26 cellular contexts compared by ENCODE assay signal in the genomic region with DNA sequence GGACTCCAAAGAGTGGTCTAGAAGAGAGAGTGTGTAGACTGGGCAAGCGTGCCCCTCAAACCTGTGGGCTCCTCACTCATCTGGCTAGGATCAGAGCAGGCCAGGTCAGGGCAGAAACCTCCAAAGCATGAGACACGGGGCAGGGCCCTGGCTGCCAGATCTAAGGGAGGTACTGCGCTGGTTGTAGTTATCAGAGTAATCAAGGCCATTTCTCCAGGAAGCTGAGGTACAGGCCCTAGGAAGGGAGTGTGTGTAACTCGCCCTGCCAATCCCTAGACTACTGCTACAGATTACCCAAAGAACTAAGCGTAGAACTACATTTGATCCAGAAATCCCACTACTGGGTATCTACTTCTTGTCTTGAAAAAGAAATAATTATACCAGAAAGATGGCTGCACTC.
"Had no signal": no experiment of that assay in that cellular context is flagged by ENCODE, and none has a peak within 500 bp of the region (broad histone marks: within the 10 kb centered on the region; RNA-seq: fewer than 3 reads in every experiment).

No MANE protein-coding gene starts in this region.

- H3K9me3 ChIP-seq: ascending aorta, gastrocnemius medialis had no signal

- H3K27ac ChIP-seq: ascending aorta, brain microvascular endothelial cell, coronary artery, dorsolateral prefrontal cortex, foreskin keratinocyte, gastrocnemius medialis had no signal

- H3K4me3 ChIP-seq: ascending aorta, coronary artery, dorsolateral prefrontal cortex, gastrocnemius medialis had no signal

- H3K27me3 ChIP-seq: ascending aorta, brain microvascular endothelial cell, dorsolateral prefrontal cortex, foreskin keratinocyte, gastrocnemius medialis had no signal

- DNase-seq: activated CD4-positive, alpha-beta memory T cell treated with anti-CD3 and anti-CD28 coated beads for 36 hours; activated CD4-positive, alpha-beta T cell treated with anti-CD3 and anti-CD28 coated beads for 36 hours; activated CD4-positive, alpha-beta T cell treated with anti-CD3 and anti-CD28 coated beads, Interleukin-2, amount 10 ng/mL, durations not matched to agents 24 days and 14 days; activated CD4-positive, CD25-positive, alpha-beta regulatory T cell; activated CD4-positive, CD25-positive, alpha-beta regulatory T cell treated with anti-CD3 and anti-CD28 coated beads, Interleukin-2, amount 50 U/mL, for 72 hours; activated CD8-positive, alpha-beta memory T cell treated with anti-CD3 and anti-CD28 coated beads, Interleukin-2, amount 10 ng/mL, durations not matched to agents 7 days and 5 days; activated CD8-positive, alpha-beta memory T cell treated with anti-CD3 and anti-CD28 coated beads, Interleukin-2, amount 50 U/mL, for 4 hours; activated CD8-positive, alpha-beta T cell treated with anti-CD3 and anti-CD28 coated beads, Interleukin-2, amount 10 ng/mL, durations not matched to agents 7 days and 5 days; activated effector memory CD4-positive, alpha-beta T cell treated with anti-CD3 and anti-CD28 coated beads, Interleukin-2, amount 50 U/mL, for 16 hours; activated naive CD4-positive, alpha-beta T cell treated with anti-CD3 and anti-CD28 coated beads for 36 hours; activated naive CD8-positive, alpha-beta T cell treated with anti-CD3 and anti-CD28 coated beads for 36 hours; activated naive CD8-positive, alpha-beta T cell treated with anti-CD3 and anti-CD28 coated beads, Interleukin-2, amount 50 U/mL, for 24 hours; activated T-cell treated with anti-CD3 and anti-CD28 coated beads, Interleukin-2, amount 50 U/mL, for 1 hour; activated T-cell treated with anti-CD3 and anti-CD28 coated beads, Interleukin-2, amount 50 U/mL, for 48 hours; brain microvascular endothelial cell; dorsolateral prefrontal cortex; effector memory CD4-positive, alpha-beta T cell; endodermal cell; foreskin keratinocyte; gastrocnemius medialis; T-helper 1 cell; T-helper 2 cell had no signal

- ATAC-seq: activated CD4-positive, alpha-beta T cell treated with anti-CD3 and anti-CD28 coated beads for 36 hours; activated CD8-positive, alpha-beta memory T cell treated with anti-CD3 and anti-CD28 coated beads, Interleukin-2, amount 10 ng/mL, durations not matched to agents 7 days and 5 days; activated CD8-positive, alpha-beta T cell treated with anti-CD3 and anti-CD28 coated beads, Interleukin-2, amount 10 ng/mL, durations not matched to agents 7 days and 5 days; activated naive CD8-positive, alpha-beta T cell treated with anti-CD3 and anti-CD28 coated beads, Interleukin-2, amount 50 U/mL, for 24 hours; esophagus mucosa; foreskin keratinocyte; gastrocnemius medialis had no signal

- FAIRE-seq: bronchial epithelial cell had no signal

- H3K36me3 ChIP-seq: ascending aorta, brain microvascular endothelial cell, gastrocnemius medialis had no signal
